In the genomic region with DNA sequence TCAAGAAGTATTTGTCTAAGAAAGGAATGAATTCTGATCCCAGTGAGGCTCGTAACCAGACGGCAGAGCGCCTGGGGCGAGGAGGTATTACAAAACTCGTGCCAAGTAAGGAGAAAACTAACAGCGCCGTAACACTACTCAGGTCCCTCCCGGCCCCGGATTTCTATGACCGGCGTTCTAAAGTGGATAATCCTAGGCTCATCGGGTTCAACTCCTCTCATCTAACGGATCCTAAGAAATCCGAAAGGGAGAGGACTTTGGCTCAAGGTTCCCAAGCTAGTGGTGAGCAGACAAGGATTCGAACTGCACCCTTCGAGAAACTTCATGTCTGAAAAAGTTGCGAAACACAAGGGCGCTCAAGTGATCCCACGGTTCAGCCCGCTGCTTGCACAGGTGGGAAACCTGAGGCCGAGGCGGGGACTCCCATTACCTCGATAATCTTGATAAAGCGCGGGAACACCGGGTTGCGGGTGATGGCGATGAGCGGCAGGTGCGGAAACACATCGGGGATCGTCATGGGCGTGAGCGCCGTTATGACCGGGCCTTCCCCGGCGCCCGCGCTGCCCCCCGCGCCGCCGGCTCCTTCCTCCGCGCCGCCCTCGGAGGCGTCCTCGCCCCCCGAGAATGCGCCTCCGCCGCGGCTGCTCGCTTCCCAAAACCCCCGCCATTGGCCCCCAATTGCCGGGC, we compare ENCODE assay signal across 8 cellular contexts. TPM values are rescaled to one million over a fixed set of nuclear protein-coding genes. Genes with fewer than 3 reads are reported as not detected.
DNase-seq lines count a peak whose midpoint lies in the region; ATAC-seq and TF ChIP-seq lines count a peak whose summit lies in the region.

No MANE protein-coding gene starts in this region.

- H3K27me3 ChIP-seq in BE2C (no peaks in the 10 kb centered on the region), upper lobe of right lung (no peaks in the 10 kb centered on the region)

- no peaks in the 10 kb centered on the region for H3K9me3 ChIP-seq in BE2C
- no peaks in the 10 kb centered on the region for H3K9me3 ChIP-seq in upper lobe of right lung

- H3K4me1 ChIP-seq in BE2C: no peaks in the 10 kb centered on the region
- H3K4me1 ChIP-seq in upper lobe of right lung: peaks cover 13% of the 10 kb centered on the region

- ATAC-seq in GM19438 (IDR thresholded peaks at IDR 0.05; ENCODE audit: low read depth, unreplicated experiment) (peak; percentile 1), upper lobe of right lung (no peak)

- H3K27me3 Mint-ChIP-seq in mesothelial cell of epicardium (ENCODE audit: low read depth): no peaks in the 10 kb centered on the region

- H3K36me3 ChIP-seq in BE2C (peaks cover 17% of the 10 kb centered on the region), upper lobe of right lung (no peaks in the 10 kb centered on the region)

- peaks cover 5% of the 10 kb centered on the region for H3K36me3 Mint-ChIP-seq in mesothelial cell of epicardium

- intact Hi-C loops in upper lobe of right lung (cut with DNase I): no loop called here

- H3K4me3 ChIP-seq in BE2C (ENCODE audit: low read depth, low read length): peak overlapping the region; percentile 100
- peak overlapping the region; percentile 96 for H3K4me3 ChIP-seq in upper lobe of right lung

- peak overlapping the region; percentile 98 for H3K27ac Mint-ChIP-seq in mesothelial cell of epicardium

- DNase-seq in BE2C: no peak
- peak; percentile 53 for DNase-seq in OCI-M1 (lab: John Stamatoyannopoulos, UW)
- peak; percentile 25 for DNase-seq in dedifferentiated amniotic fluid mesenchymal stem cell (ENCODE audit: extremely low spot score)
- no peak for DNase-seq in mesothelial cell of epicardium (ENCODE audit: low spot score in 2 of 2, unreplicated experiment in 2 of 2)
- DNase-seq in upper lobe of right lung: peak; percentile 72
- no peak for DNase-seq in GM19240 (ENCODE audit: insufficient read length, low spot score)
- no peak for DNase-seq in SHP77 treated with DMSO at 0.1 percent for 48 hours (lab: John Stamatoyannopoulos, UW)

- H3K9me3 Mint-ChIP-seq in mesothelial cell of epicardium: no peaks in the 10 kb centered on the region

- peak overlapping the region; percentile 97 for H3K27ac ChIP-seq in upper lobe of right lung

- peak overlapping the region; percentile 88 for H3K4me3 Mint-ChIP-seq in mesothelial cell of epicardium

- no peak for TF ChIP-seq CTCF in BE2C (IDR thresholded peaks at IDR 0.05; ENCODE audit: low read depth, low read length)
- no peak for TF ChIP-seq CTCF in mesothelial cell of epicardium (IDR thresholded peaks at IDR 0.05; ENCODE audit: unreplicated experiment)
- TF ChIP-seq CTCF in upper lobe of right lung (IDR thresholded peaks at IDR 0.05): no peak

- peaks cover 15% of the 10 kb centered on the region for H3K4me1 Mint-ChIP-seq in mesothelial cell of epicardium

RNA-seq across cellular contexts. Expression of a gene that starts 0.5 kb away (rescaled TPM):
- 761 TPM for polyA plus RNA-seq in BE2C (2012; ENCODE audit: insufficient read depth, insufficient read length, low read depth)
- total RNA-seq in mesothelial cell of epicardium (63.4 to 69.8 TPM (median 69.6 TPM) in 3 replicates), upper lobe of right lung (79.1 TPM)

RNA-seq across cellular contexts. Expression of a gene that starts 1.0 kb away (rescaled TPM):
- not detected for polyA plus RNA-seq in BE2C (2012; ENCODE audit: insufficient read depth, insufficient read length, low read depth)
- not detected in 3 replicates for total RNA-seq in mesothelial cell of epicardium
- total RNA-seq in upper lobe of right lung: not detected

RNA-seq across cellular contexts. Expression of a gene that starts 29.3 kb away (rescaled TPM):
- polyA plus RNA-seq in BE2C (2012; ENCODE audit: insufficient read depth, insufficient read length, low read depth): 4,760 TPM
- total RNA-seq in mesothelial cell of epicardium (947 to 1,016 TPM (median 998 TPM) in 3 replicates), upper lobe of right lung (564 TPM)

RNA-seq across cellular contexts. Expression of a gene that starts 38.6 kb away (rescaled TPM):
- polyA plus RNA-seq in BE2C (2012; ENCODE audit: insufficient read depth, insufficient read length, low read depth): 12.8 TPM
- 15.9 to 16.7 TPM (median 16.0 TPM) in 3 replicates for total RNA-seq in mesothelial cell of epicardium
- total RNA-seq in upper lobe of right lung: 6.6 TPM

RNA-seq across cellular contexts. Expression of a gene that starts 39.1 kb away (rescaled TPM):
- 300 TPM for polyA plus RNA-seq in BE2C (2012; ENCODE audit: insufficient read depth, insufficient read length, low read depth)
- 30.0 to 32.3 TPM (median 30.7 TPM) in 3 replicates for total RNA-seq in mesothelial cell of epicardium
- total RNA-seq in upper lobe of right lung: 48.3 TPM

Comparison
In these comparisons a context has a peak if more than half of its experiments do, and no peak if none do; other contexts are left out.
1. DNase-seq: peak in OCI-M1 (single experiment), dedifferentiated amniotic fluid mesenchymal stem cell (single experiment) and upper lobe of right lung (single experiment); none in BE2C (single experiment), mesothelial cell of epicardium (0 of 2), GM19240 (single experiment) and SHP77 treated with DMSO at 0.1 percent for 48 hours (single experiment).